12 cellular contexts compared by ENCODE assay signal in the genomic region with DNA sequence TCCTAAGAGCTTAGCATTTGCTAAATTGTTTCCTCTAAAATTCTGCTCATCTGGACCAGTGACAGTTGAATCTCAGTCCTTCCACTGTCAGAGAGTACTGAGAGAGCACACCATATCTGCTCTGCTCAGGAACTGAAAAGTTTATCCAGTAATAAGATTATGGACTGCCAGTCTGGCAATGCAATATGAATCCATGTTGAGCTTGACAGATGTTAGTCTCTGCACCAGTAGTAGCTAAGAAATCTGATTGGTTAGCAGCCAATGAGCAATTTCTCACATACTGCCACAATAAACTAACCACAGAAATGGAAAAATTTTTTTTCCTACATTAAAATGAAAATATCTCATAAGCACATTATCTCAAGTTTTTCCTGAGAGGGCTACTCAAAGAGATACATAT. TPM values are rescaled to one million over a fixed set of nuclear protein-coding genes. Genes with fewer than 3 reads are reported as not detected.
DNase-seq lines count a peak whose midpoint lies in the region; ATAC-seq, FAIRE-seq and TF ChIP-seq lines count a peak whose summit lies in the region.
"Had no signal": no experiment of that assay in that cellular context is flagged by ENCODE, and none has a peak within 500 bp of the region (broad histone marks: within the 10 kb centered on the region; RNA-seq: fewer than 3 reads in every experiment).

No MANE protein-coding gene starts in this region.

- DNase-seq in D721Med (ENCODE audit: insufficient read length, low spot score) (no peak), NAMALWA (ENCODE audit: low spot score) (peak; percentile 36), chondrocyte (ENCODE audit: low spot score) (no peak), nephron progenitor cell (no peak), anterior cingulate cortex (lab: John Stamatoyannopoulos, UW) (no peak)
- DNase-seq: activated CD4-positive, alpha-beta T cell treated with anti-CD3 and anti-CD28 coated beads, Interleukin-2, amount 50 U/mL, for 4 hours; effector memory CD8-positive, alpha-beta T cell; occipital lobe; stimulated activated naive CD4-positive, alpha-beta T cell had no signal

- peak; percentile 77 for FAIRE-seq in D721Med (lab: Jason Lieb, UNC)

- no peaks in the 10 kb centered on the region for H3K27me3 Mint-ChIP-seq in chondrocyte (ENCODE audit: low read depth)
- peaks cover 31% of the 10 kb centered on the region for H3K27me3 Mint-ChIP-seq in nephron progenitor cell (ENCODE audit: low read depth, poor library complexity)

- TF ChIP-seq CTCF in D721Med (IDR thresholded peaks at IDR 0.05; ENCODE audit: insufficient read depth, missing control alignments) (no peak), chondrocyte (IDR thresholded peaks at IDR 0.05) (no peak), nephron progenitor cell (IDR thresholded peaks at IDR 0.05) (no peak)

- peaks cover 71% of the 10 kb centered on the region for H3K4me1 Mint-ChIP-seq in chondrocyte (ENCODE audit: low read depth)
- H3K4me1 Mint-ChIP-seq in nephron progenitor cell = peaks cover 58% of the 10 kb centered on the region

- peak overlapping the region; percentile 98 for H3K27ac Mint-ChIP-seq in chondrocyte (ENCODE audit: unreplicated experiment)
- no peak overlapping the region for H3K27ac Mint-ChIP-seq in nephron progenitor cell

- H3K36me3 Mint-ChIP-seq in chondrocyte (ENCODE audit: low read depth) (no peaks in the 10 kb centered on the region), nephron progenitor cell (ENCODE audit: low read depth) (peaks cover 12% of the 10 kb centered on the region)

- ATAC-seq in HG03095 (IDR thresholded peaks at IDR 0.05; ENCODE audit: unreplicated experiment) (no peak), GM21360 (IDR thresholded peaks at IDR 0.05; ENCODE audit: unreplicated experiment) (no peak), HG03045 (IDR thresholded peaks at IDR 0.05; ENCODE audit: unreplicated experiment) (no peak)
- ATAC-seq: effector memory CD8-positive, alpha-beta T cell had no signal

- H3K4me3 Mint-ChIP-seq in chondrocyte (ENCODE audit: unreplicated experiment) (peak overlapping the region; percentile 88), nephron progenitor cell (peak overlapping the region; percentile 95)

- H3K9me3 Mint-ChIP-seq in chondrocyte (ENCODE audit: low read depth) (no peaks in the 10 kb centered on the region), nephron progenitor cell (no peaks in the 10 kb centered on the region)
- H3K9me3 Mint-ChIP-seq: effector memory CD8-positive, alpha-beta T cell had no signal

RNA-seq across cellular contexts. Expression of a gene that starts 2.3 kb away (rescaled TPM):
- total RNA-seq in chondrocyte = 40.2 to 45.4 TPM (median 43.8 TPM) in 3 replicates

RNA-seq across cellular contexts. Expression of a gene that starts 22.1 kb away (rescaled TPM):
- total RNA-seq in chondrocyte = 0.67 to 1.2 TPM in 2 of 3 replicates, not detected in the other
